In the genomic region with DNA sequence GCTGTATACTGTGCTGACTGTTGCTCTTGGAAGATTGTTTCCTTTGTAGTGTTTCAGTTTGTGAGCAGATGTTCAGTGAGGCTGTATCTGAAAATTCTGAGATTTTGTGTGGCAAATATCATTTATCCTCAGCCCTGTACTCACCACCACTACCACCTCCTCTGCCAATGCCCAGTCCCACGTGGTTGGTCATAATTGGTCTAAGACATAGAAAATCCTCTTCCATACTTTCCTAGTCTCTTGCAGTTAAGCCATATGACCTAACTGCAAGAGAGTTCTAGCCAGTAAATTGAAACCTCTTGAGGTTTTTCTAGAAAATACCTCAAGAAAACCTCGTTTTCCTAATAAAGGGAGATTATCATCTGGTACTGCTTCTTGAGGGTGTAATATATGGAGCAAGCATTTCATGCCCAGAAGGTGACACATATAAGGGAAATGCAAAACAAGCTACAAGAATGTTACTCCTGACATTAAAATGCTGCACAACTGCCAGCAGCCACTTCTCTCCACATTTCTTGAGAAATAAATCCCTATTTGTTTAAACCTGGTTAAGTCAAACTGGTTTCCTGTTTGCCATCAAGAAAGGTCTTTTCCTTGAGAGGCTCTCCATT, we compare ENCODE assay signal across 11 cellular contexts. TPM values are rescaled to one million over a fixed set of nuclear protein-coding genes. Genes with fewer than 3 reads are reported as not detected.
A peak's percentile ranks its signal among the peaks of the same experiment; 100 is the strongest.
DNase-seq lines count a peak whose midpoint lies in the region; ATAC-seq and TF ChIP-seq lines count a peak whose summit lies in the region.
"Had no signal": no experiment of that assay in that cellular context is flagged by ENCODE, and none has a peak within 500 bp of the region (broad histone marks: within the 10 kb centered on the region; RNA-seq: fewer than 3 reads in every experiment).

No MANE protein-coding gene starts in this region.

- peaks cover 28% of the 10 kb centered on the region for H3K36me3 Mint-ChIP-seq in activated naive CD4-positive, alpha-beta T cell treated with anti-CD3 and anti-CD28 coated beads, Interleukin-2, amount 50 U/mL, for 24 hours
- H3K36me3 Mint-ChIP-seq in T-helper 2 cell treated with Interferon-gamma antibody and Interleukin-4, amounts not matched to agents 5 μg/mL and 100 μg/mL, for 36 hours (ENCODE audit: low read depth) = peaks cover 78% of the 10 kb centered on the region

- H3K4me1 Mint-ChIP-seq in activated naive CD4-positive, alpha-beta T cell treated with anti-CD3 and anti-CD28 coated beads, Interleukin-2, amount 50 U/mL, for 24 hours = peaks cover 56% of the 10 kb centered on the region
- peaks cover 77% of the 10 kb centered on the region for H3K4me1 Mint-ChIP-seq in T-helper 2 cell treated with Interferon-gamma antibody and Interleukin-4, amounts not matched to agents 5 μg/mL and 100 μg/mL, for 36 hours (ENCODE audit: low read depth)

- H3K4me1 ChIP-seq in thoracic aorta (ENCODE audit: control insufficient read depth in 1 of 2, low read depth in 2 of 2) = peaks cover 4 to 12% of the 10 kb centered on the region in 2 donors

- TF ChIP-seq CTCF in fibroblast of pulmonary artery (IDR thresholded peaks at IDR 0.05; ENCODE audit: low read length, missing control alignments) (no peak), thoracic aorta (IDR thresholded peaks at IDR 0.05) (no peak)

- H3K36me3 ChIP-seq in thoracic aorta = peaks cover 7% of the 10 kb centered on the region

- no peaks in the 10 kb centered on the region for H3K27me3 ChIP-seq in thoracic aorta (replicated peaks; ENCODE audit: insufficient read depth)
- H3K27me3 ChIP-seq: suprapubic skin had no signal

- peak overlapping the region; percentile 31 to 46 for H3K27ac ChIP-seq in thoracic aorta
- H3K27ac ChIP-seq: suprapubic skin had no signal

- peak overlapping the region; percentile 81 for H3K27ac Mint-ChIP-seq in activated naive CD4-positive, alpha-beta T cell treated with anti-CD3 and anti-CD28 coated beads, Interleukin-2, amount 50 U/mL, for 24 hours
- H3K27ac Mint-ChIP-seq in T-helper 2 cell treated with Interferon-gamma antibody and Interleukin-4, amounts not matched to agents 5 μg/mL and 100 μg/mL, for 36 hours = peak overlapping the region; percentile 89

- no peaks in the 10 kb centered on the region for H3K9me3 ChIP-seq in thoracic aorta
- H3K9me3 ChIP-seq: suprapubic skin had no signal

- DNase-seq in activated naive CD4-positive, alpha-beta T cell treated with Interleukin-2 at 50 U/mL for 16 hours = no peak
- DNase-seq in T-helper 2 cell treated with Interferon-gamma antibody and Interleukin-4, amounts not matched to agents 5 μg/mL and 100 μg/mL, for 36 hours (ENCODE audit: low spot score) = no peak
- DNase-seq in fibroblast of pulmonary artery (ENCODE audit: low read depth) = peak; percentile 70
- DNase-seq in thoracic aorta (ENCODE audit: low spot score) = no peak
- no peak for DNase-seq in activated CD8-positive, alpha-beta memory T cell treated with anti-CD3 and anti-CD28 coated beads for 24 hours
- DNase-seq: KG1, nucleus accumbens had no signal

- H3K9me3 Mint-ChIP-seq in activated naive CD4-positive, alpha-beta T cell treated with anti-CD3 and anti-CD28 coated beads, Interleukin-2, amount 50 U/mL, for 24 hours = no peaks in the 10 kb centered on the region
- peaks cover 4% of the 10 kb centered on the region for H3K9me3 Mint-ChIP-seq in T-helper 2 cell treated with Interferon-gamma antibody and Interleukin-4, amounts not matched to agents 5 μg/mL and 100 μg/mL, for 36 hours

- H3K27me3 Mint-ChIP-seq in activated naive CD4-positive, alpha-beta T cell treated with anti-CD3 and anti-CD28 coated beads, Interleukin-2, amount 50 U/mL, for 24 hours = no peaks in the 10 kb centered on the region
- no peaks in the 10 kb centered on the region for H3K27me3 Mint-ChIP-seq in T-helper 2 cell treated with Interferon-gamma antibody and Interleukin-4, amounts not matched to agents 5 μg/mL and 100 μg/mL, for 36 hours (ENCODE audit: low read depth)

- H3K4me3 Mint-ChIP-seq in activated naive CD4-positive, alpha-beta T cell treated with anti-CD3 and anti-CD28 coated beads, Interleukin-2, amount 50 U/mL, for 24 hours = no peak overlapping the region
- H3K4me3 Mint-ChIP-seq in T-helper 2 cell treated with Interferon-gamma antibody and Interleukin-4, amounts not matched to agents 5 μg/mL and 100 μg/mL, for 36 hours = peak overlapping the region; percentile 65

- H3K4me3 ChIP-seq in fibroblast of pulmonary artery (replicated peaks; ENCODE audit: low read depth, low read length) (no peak overlapping the region), thoracic aorta (no peak overlapping the region)
- H3K4me3 ChIP-seq: suprapubic skin had no signal

- ATAC-seq in thoracic aorta (ENCODE audit: insufficient number of reproducible peaks, low FRiP score, low read depth) = no peak
- no peak for ATAC-seq in GM19395 (IDR thresholded peaks at IDR 0.05; ENCODE audit: unreplicated experiment)
- ATAC-seq in GM19351 (IDR thresholded peaks at IDR 0.05; ENCODE audit: unreplicated experiment) = no peak

RNA-seq across cellular contexts. Expression of a gene that starts 32.8 kb away (rescaled TPM):
- 10 to 100 TPM; 74.6 to 74.7 TPM for total RNA-seq in thoracic aorta

RNA-seq across cellular contexts. Expression of a gene that starts 32.9 kb away (rescaled TPM):
- total RNA-seq in thoracic aorta = 10 to 100 TPM; 16.6 to 23.0 TPM

RNA-seq across cellular contexts. Expression of a gene that starts 49.5 kb away (rescaled TPM):
- 10 to 100 TPM; 46.7 to 57.2 TPM for total RNA-seq in thoracic aorta
